18 cellular contexts compared by ENCODE assay signal in genomic region chr4:60500860-60501259, GRCh38.
"Had no signal": no experiment of that assay in that cellular context is flagged by ENCODE, and none has a peak within 500 bp of the region (broad histone marks: within the 10 kb centered on the region; RNA-seq: fewer than 3 reads in every experiment).

No MANE protein-coding gene starts in this region.

- H3K27ac ChIP-seq: esophagus squamous epithelium had no signal

- H3K4me1 ChIP-seq: esophagus squamous epithelium had no signal

- H3K36me3 ChIP-seq: esophagus squamous epithelium had no signal

- H3K27ac Mint-ChIP-seq: activated CD4-positive, alpha-beta T cell treated with anti-CD3 and anti-CD28 coated beads, Interleukin-2, amount 10 ng/mL, durations not matched to agents 24 days and 14 days; activated T-helper 2 cell treated with anti-CD3 and anti-CD28 coated beads, Interferon-gamma antibody, Interleukin-2, Interleukin-4, amounts not matched to agents 10 μg/mL and 5 μg/mL and 100 μg/mL, durations not matched to agents 14 hours and 24 hours and 36 hours; brain; stimulated activated naive B cell treated with anti-CD40 and anti-IgM and Interleukin-4, amounts not matched to agents 10 μg/mL and 1 μg/mL and 100 μg/mL, for 72 hours; T-helper 1 cell treated with Interleukin-12 subunit alpha and Interleukin-12 subunit beta and Interleukin-4 antibody, amounts not matched to agents 30 μg/mL and 1 μg/mL, for 36 hours; type B pancreatic cell had no signal

- DNase-seq: activated CD4-positive, alpha-beta T cell treated with anti-CD3 and anti-CD28 coated beads, Interleukin-2, amount 10 ng/mL, durations not matched to agents 24 days and 14 days; activated CD8-positive, alpha-beta memory T cell treated with anti-CD3 and anti-CD28 coated beads for 24 hours; activated naive CD4-positive, alpha-beta T cell treated with anti-CD3 and anti-CD28 coated beads, Interleukin-2, amount 50 U/mL, for 16 hours; esophagus squamous epithelium; foreskin fibroblast; glutamatergic neuron; islet precursor cell; mammary epithelial cell; right cardiac atrium; stimulated activated CD4-positive, alpha-beta T cell treated with anti-CD3 and anti-CD28 coated beads, Interleukin-1b, Interleukin-23, amount 100 ng/mL, for 48 hours; stimulated activated naive B cell treated with anti-CD40 and anti-IgM and Interleukin-4, amounts not matched to agents 10 μg/mL and 1 μg/mL and 100 μg/mL, for 72 hours had no signal

- H3K9me3 Mint-ChIP-seq: brain had no signal

- ATAC-seq: left lobe of liver; right cardiac atrium; stimulated activated naive B cell treated with anti-CD40 and anti-IgM and Interleukin-4, amounts not matched to agents 10 μg/mL and 1 μg/mL and 100 μg/mL, for 72 hours had no signal

- H3K27me3 Mint-ChIP-seq: activated CD4-positive, alpha-beta T cell treated with anti-CD3 and anti-CD28 coated beads, Interleukin-2, amount 10 ng/mL, durations not matched to agents 24 days and 14 days; central memory CD8-positive, alpha-beta T cell; stimulated activated naive B cell treated with anti-CD40 and anti-IgM and Interleukin-4, amounts not matched to agents 10 μg/mL and 1 μg/mL and 100 μg/mL, for 72 hours; type B pancreatic cell had no signal

- H3K36me3 Mint-ChIP-seq: brain; stimulated activated naive B cell treated with anti-CD40 and anti-IgM and Interleukin-4, amounts not matched to agents 10 μg/mL and 1 μg/mL and 100 μg/mL, for 72 hours; type B pancreatic cell had no signal

- H3K4me1 Mint-ChIP-seq: activated CD4-positive, alpha-beta T cell treated with anti-CD3 and anti-CD28 coated beads, Interleukin-2, amount 10 ng/mL, durations not matched to agents 24 days and 14 days; central memory CD8-positive, alpha-beta T cell; nephron; stimulated activated naive B cell treated with anti-CD40 and anti-IgM and Interleukin-4, amounts not matched to agents 10 μg/mL and 1 μg/mL and 100 μg/mL, for 72 hours had no signal

- H3K9me3 ChIP-seq: esophagus squamous epithelium had no signal

- H3K4me3 Mint-ChIP-seq: activated CD4-positive, alpha-beta T cell treated with anti-CD3 and anti-CD28 coated beads, Interleukin-2, amount 10 ng/mL, durations not matched to agents 24 days and 14 days; brain; central memory CD8-positive, alpha-beta T cell; nephron; stimulated activated naive B cell treated with anti-CD40 and anti-IgM and Interleukin-4, amounts not matched to agents 10 μg/mL and 1 μg/mL and 100 μg/mL, for 72 hours; T-helper 1 cell treated with Interleukin-12 subunit alpha and Interleukin-12 subunit beta and Interleukin-4 antibody, amounts not matched to agents 30 μg/mL and 1 μg/mL, for 36 hours; type B pancreatic cell had no signal

- H3K4me3 ChIP-seq: esophagus squamous epithelium had no signal

- H3K27me3 ChIP-seq: esophagus squamous epithelium had no signal
